ENCODE assay signal across 1 cellular context in genomic region chr16:85159226-85159980, GRCh38.
TF ChIP-seq lines count a peak whose summit lies in the region.

No MANE protein-coding gene starts in this region.

TF ChIP-seq in HepG2, 621 proteins besides CTCF, POLR2A, EP300 and RAD21 (continued from another document and continues in another):
- TF ChIP-seq ZFP82 (CRISPR knock-in tag; IDR thresholded peaks at IDR 0.05; ENCODE audit: borderline replicate concordance) = 0 out of 2 replicates have a peak, but pooled peaks have one; percentile 40
- no peak for TF ChIP-seq PBX3 (CRISPR knock-in tag; IDR thresholded peaks at IDR 0.05; ENCODE audit: borderline replicate concordance)
- peak; percentile 45; the same call in 1 of the 2 replicates for TF ChIP-seq ZNF124 (CRISPR knock-in tag; IDR thresholded peaks at IDR 0.05)
- TF ChIP-seq ZNF292 (CRISPR knock-in tag; IDR thresholded peaks at IDR 0.05; ENCODE audit: borderline replicate concordance, low read depth) = 0 out of 2 replicates have a peak, but pooled peaks have one; percentile 20
- TF ChIP-seq PAWR (CRISPR knock-in tag; IDR thresholded peaks at IDR 0.05; ENCODE audit: borderline replicate concordance) = no peak
- TF ChIP-seq ZFP36L2 (CRISPR knock-in tag; IDR thresholded peaks at IDR 0.05) = no peak
- TF ChIP-seq NR2F2 (IDR thresholded peaks at IDR 0.05; ENCODE audit: borderline replicate concordance, low read depth) = no peak
- no peak for TF ChIP-seq MED13 (CRISPR knock-in tag; IDR thresholded peaks at IDR 0.05)
- TF ChIP-seq SNAPC2 (CRISPR knock-in tag; IDR thresholded peaks at IDR 0.05) = peak; percentile 89; the same call in 1 of the 2 replicates
- peak; percentile 96 for TF ChIP-seq HNF4G (IDR thresholded peaks at IDR 0.05; ENCODE audit: borderline replicate concordance, low read depth, low read length)
- peak; percentile 86; the same call in 1 of the 2 replicates for TF ChIP-seq HNF4G (CRISPR knock-in tag; IDR thresholded peaks at IDR 0.05; ENCODE audit: borderline replicate concordance, low read depth)
- TF ChIP-seq HNF1A (IDR thresholded peaks at IDR 0.05; ENCODE audit: low read depth) = peak; percentile 12; the same call in 1 of the 2 replicates
- TF ChIP-seq HNF1A (CRISPR knock-in tag; IDR thresholded peaks at IDR 0.05; ENCODE audit: borderline replicate concordance) = no peak
- TF ChIP-seq ZNF280B (CRISPR knock-in tag; IDR thresholded peaks at IDR 0.05; ENCODE audit: borderline replicate concordance) = no peak; the same call in 1 of the 2 replicates
- TF ChIP-seq ZNF737 (CRISPR knock-in tag; IDR thresholded peaks at IDR 0.05; ENCODE audit: borderline replicate concordance) = 0 out of 2 replicates have a peak, but pooled peaks have one; percentile 81
- no peak for TF ChIP-seq GABPA (IDR thresholded peaks at IDR 0.05; ENCODE audit: low read depth, low read length)
- TF ChIP-seq GABPA (CRISPR knock-in tag; IDR thresholded peaks at IDR 0.05; ENCODE audit: low read depth) = no peak
- TF ChIP-seq SRSF4 (IDR thresholded peaks at IDR 0.05; ENCODE audit: low read depth, low read length, poor library complexity, severe bottlenecking) = no peak
- TF ChIP-seq ZNF235 (CRISPR knock-in tag; IDR thresholded peaks at IDR 0.05; ENCODE audit: borderline replicate concordance) = no peak
- TF ChIP-seq SAP130 (CRISPR knock-in tag; IDR thresholded peaks at IDR 0.05; ENCODE audit: low read depth) = peak; percentile 78
- 0 out of 2 replicates have a peak, but pooled peaks have one; percentile 58 for TF ChIP-seq ADNP (CRISPR knock-in tag; IDR thresholded peaks at IDR 0.05)
- TF ChIP-seq SMC3 (IDR thresholded peaks at IDR 0.05; ENCODE audit: low read length) = no peak
- peak; percentile 44 for TF ChIP-seq ZFX (CRISPR knock-in tag; IDR thresholded peaks at IDR 0.05; ENCODE audit: low read depth)
- TF ChIP-seq ZNF562 (CRISPR knock-in tag; IDR thresholded peaks at IDR 0.05; ENCODE audit: borderline replicate concordance) = no peak
- TF ChIP-seq SIN3A (IDR thresholded peaks at IDR 0.05; ENCODE audit: borderline replicate concordance, low read depth, low read length) = peak; percentile 72; the same call in 1 of the 2 replicates
- no peak for TF ChIP-seq ZNF383 (CRISPR knock-in tag; IDR thresholded peaks at IDR 0.05; ENCODE audit: borderline replicate concordance)
- peak; percentile 59; the same call in 1 of the 2 replicates for TF ChIP-seq GFI1 (CRISPR knock-in tag; IDR thresholded peaks at IDR 0.05; ENCODE audit: borderline replicate concordance)
- TF ChIP-seq JDP2 (CRISPR knock-in tag; IDR thresholded peaks at IDR 0.05; ENCODE audit: borderline replicate concordance) = no peak
- no peak for TF ChIP-seq MXD3 (CRISPR knock-in tag; IDR thresholded peaks at IDR 0.05)
- 0 out of 2 replicates have a peak, but pooled peaks have one; percentile 83 for TF ChIP-seq SNAPC5 (CRISPR knock-in tag; IDR thresholded peaks at IDR 0.05; ENCODE audit: borderline replicate concordance)
- 0 out of 2 replicates have a peak, but pooled peaks have one; percentile 33 for TF ChIP-seq ZNF143 (CRISPR knock-in tag; IDR thresholded peaks at IDR 0.05)
- TF ChIP-seq ZNF496 (CRISPR knock-in tag; IDR thresholded peaks at IDR 0.05; ENCODE audit: insufficient replicate concordance) = no peak
- TF ChIP-seq GPN1 (CRISPR knock-in tag; IDR thresholded peaks at IDR 0.05; ENCODE audit: borderline replicate concordance) = no peak
- peak; percentile 14; the same call in 1 of the 2 replicates for TF ChIP-seq SRF (IDR thresholded peaks at IDR 0.05; ENCODE audit: low read depth, low read length)
- TF ChIP-seq ZFP41 (CRISPR knock-in tag; IDR thresholded peaks at IDR 0.05; ENCODE audit: borderline replicate concordance) = no peak
- TF ChIP-seq EHMT2 (IDR thresholded peaks at IDR 0.05; ENCODE audit: borderline replicate concordance, low read depth, low read length) = peak; percentile 69; the same call in 1 of the 2 replicates
- TF ChIP-seq NCOR1 (IDR thresholded peaks at IDR 0.05; ENCODE audit: borderline replicate concordance, low read length) = peak; percentile 97
- TF ChIP-seq ZNF609 (CRISPR knock-in tag; IDR thresholded peaks at IDR 0.05; ENCODE audit: borderline replicate concordance) = peak; percentile 72
- TF ChIP-seq ZSCAN31 (CRISPR knock-in tag; IDR thresholded peaks at IDR 0.05; ENCODE audit: low read depth) = peak; percentile 80
- TF ChIP-seq ZSCAN5A (CRISPR knock-in tag; IDR thresholded peaks at IDR 0.05; ENCODE audit: borderline replicate concordance) = peak; percentile 90; the same call in 1 of the 2 replicates
- TF ChIP-seq ZFAT (CRISPR knock-in tag; conservative IDR thresholded peaks at IDR 0.05) = no peak
- no peak for TF ChIP-seq RFX3 (CRISPR knock-in tag; IDR thresholded peaks at IDR 0.05)
- no peak for TF ChIP-seq CERS6 (CRISPR knock-in tag; IDR thresholded peaks at IDR 0.05)
- no peak for TF ChIP-seq ZNF20 (CRISPR knock-in tag; IDR thresholded peaks at IDR 0.05)
- TF ChIP-seq ZBTB7B (CRISPR knock-in tag; IDR thresholded peaks at IDR 0.05) = peak; percentile 87
- peak; percentile 64; the same call in 1 of the 2 replicates for TF ChIP-seq ONECUT2 (CRISPR knock-in tag; IDR thresholded peaks at IDR 0.05)
